9 cellular contexts compared by ENCODE assay signal in the genomic region with DNA sequence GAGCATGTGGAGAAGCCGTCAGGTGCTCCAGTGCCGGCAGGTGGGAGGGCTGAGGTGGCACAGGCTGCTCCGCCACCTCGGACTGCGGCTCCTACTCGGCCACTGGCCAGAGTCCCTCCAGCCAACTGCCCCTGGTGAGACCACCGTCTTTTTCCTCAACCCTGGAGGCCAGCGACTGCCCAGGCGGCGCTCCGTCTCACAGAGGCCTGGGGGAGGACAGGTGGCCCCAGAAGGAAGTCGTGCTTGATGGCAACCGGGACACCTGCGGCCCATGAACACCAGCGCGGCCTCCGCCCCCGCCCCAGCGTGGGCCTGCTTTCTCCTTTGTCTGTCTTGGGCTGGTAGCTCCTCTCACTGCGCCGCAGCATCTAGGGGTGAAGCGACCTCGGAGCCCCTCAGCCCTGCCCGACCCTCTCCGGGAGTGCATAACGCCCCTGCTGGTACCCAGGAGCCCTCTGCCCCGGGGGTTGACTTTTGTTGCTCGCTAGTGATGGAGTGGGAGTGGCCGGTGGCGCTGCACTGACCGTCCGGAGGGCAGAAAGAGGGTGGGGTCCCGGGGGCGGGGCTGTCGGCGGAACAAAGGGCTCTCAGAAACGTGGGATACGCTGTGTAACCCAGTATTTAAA. TPM values are rescaled to one million over a fixed set of nuclear protein-coding genes. Genes with fewer than 3 reads are reported as not detected.
DNase-seq lines count a peak whose midpoint lies in the region; ATAC-seq and TF ChIP-seq lines count a peak whose summit lies in the region.
"Had no signal": no experiment of that assay in that cellular context is flagged by ENCODE, and none has a peak within 500 bp of the region (broad histone marks: within the 10 kb centered on the region; RNA-seq: fewer than 3 reads in every experiment).

No MANE protein-coding gene starts in this region.

- H3K9me3 ChIP-seq in colonic mucosa = no peaks in the 10 kb centered on the region

- no peaks in the 10 kb centered on the region for H3K36me3 ChIP-seq in colonic mucosa

- TF ChIP-seq CTCF in MCF 10A (IDR thresholded peaks at IDR 0.05; ENCODE audit: unreplicated experiment) (no peak), nephron progenitor cell (IDR thresholded peaks at IDR 0.05) (no peak), colonic mucosa (IDR thresholded peaks at IDR 0.05) (no peak)

- CTCF ChIA-PET in activated CD4-positive, alpha-beta memory T cell treated with anti-CD3 and anti-CD28 coated beads for 36 hours (lab: Charles Lee) = no interaction called here
- CTCF ChIA-PET in activated CD4-positive, alpha-beta memory T cell treated with anti-CD3 and anti-CD28 coated beads, Interleukin-2, amount 10 ng/mL, durations not matched to agents 7 days and 5 days (lab: Charles Lee) = interaction anchor here (1.8 kb wide), 1 partner anchor 71 kb away, joined by 5 read pairs; a partner anchor contains a TSS
- CTCF ChIA-PET in MCF 10A (lab: Yijun Ruan, JAX) = no interaction called here

- H3K27ac Mint-ChIP-seq in activated CD4-positive, alpha-beta memory T cell treated with anti-CD3 and anti-CD28 coated beads for 36 hours = no peak overlapping the region
- no peak overlapping the region for H3K27ac Mint-ChIP-seq in activated CD4-positive, alpha-beta memory T cell treated with anti-CD3 and anti-CD28 coated beads, Interleukin-2, amount 10 ng/mL, durations not matched to agents 7 days and 5 days
- H3K27ac Mint-ChIP-seq in MCF 10A (ENCODE audit: low read depth, unreplicated experiment) (no peak overlapping the region), nephron progenitor cell (no peak overlapping the region)

- peaks cover 26% of the 10 kb centered on the region for H3K4me1 ChIP-seq in colonic mucosa

- H3K27ac ChIP-seq in colonic mucosa = no peak overlapping the region
- H3K27ac ChIP-seq: C4-2B had no signal

- no peak overlapping the region for H3K9ac ChIP-seq in colonic mucosa (ENCODE audit: low read depth in 2 of 2, low read length in 2 of 2)

- DNase-seq in activated CD4-positive, alpha-beta memory T cell treated with anti-CD3 and anti-CD28 coated beads for 36 hours = peak; percentile 50
- no peak for DNase-seq in activated CD4-positive, alpha-beta memory T cell treated with anti-CD3 and anti-CD28 coated beads, Interleukin-2, amount 10 ng/mL, durations not matched to agents 7 days and 5 days
- DNase-seq in NCI-H510A treated with DMSO at 0.1 percent for 48 hours (lab: John Stamatoyannopoulos, UW) (peak; percentile 75), MCF 10A (ENCODE audit: unreplicated experiment) (no peak), nephron progenitor cell (peak; percentile 80), colonic mucosa (no peak)

- peaks cover 44% of the 10 kb centered on the region for H3K4me1 Mint-ChIP-seq in activated CD4-positive, alpha-beta memory T cell treated with anti-CD3 and anti-CD28 coated beads for 36 hours (ENCODE audit: low read depth)
- peaks cover 45% of the 10 kb centered on the region for H3K4me1 Mint-ChIP-seq in activated CD4-positive, alpha-beta memory T cell treated with anti-CD3 and anti-CD28 coated beads, Interleukin-2, amount 10 ng/mL, durations not matched to agents 7 days and 5 days
- H3K4me1 Mint-ChIP-seq in MCF 10A (ENCODE audit: insufficient read depth, unreplicated experiment) (peaks cover 21% of the 10 kb centered on the region), nephron progenitor cell (peaks cover 70% of the 10 kb centered on the region)

- POLR2A ChIA-PET in activated CD4-positive, alpha-beta memory T cell treated with anti-CD3 and anti-CD28 coated beads for 36 hours (lab: Charles Lee) = no interaction called here
- POLR2A ChIA-PET in activated CD4-positive, alpha-beta memory T cell treated with anti-CD3 and anti-CD28 coated beads, Interleukin-2, amount 10 ng/mL, durations not matched to agents 7 days and 5 days (lab: Charles Lee) = no interaction called here
- POLR2A ChIA-PET in MCF 10A (lab: Yijun Ruan, JAX) = no interaction called here

- no TSS peak for BruUV-seq in MCF 10A (replicated peaks; lab: Mats Ljungman, UMichigan)

- no peaks in the 10 kb centered on the region for H3K36me3 Mint-ChIP-seq in activated CD4-positive, alpha-beta memory T cell treated with anti-CD3 and anti-CD28 coated beads for 36 hours
- no peaks in the 10 kb centered on the region for H3K36me3 Mint-ChIP-seq in activated CD4-positive, alpha-beta memory T cell treated with anti-CD3 and anti-CD28 coated beads, Interleukin-2, amount 10 ng/mL, durations not matched to agents 7 days and 5 days (ENCODE audit: low read depth)
- H3K36me3 Mint-ChIP-seq in MCF 10A (ENCODE audit: insufficient read depth, unreplicated experiment) (peaks cover 2% of the 10 kb centered on the region), nephron progenitor cell (ENCODE audit: low read depth) (peaks cover 24% of the 10 kb centered on the region)

- no peak for ATAC-seq in GM19324 (IDR thresholded peaks at IDR 0.05; ENCODE audit: low FRiP score, unreplicated experiment)
- ATAC-seq in GM18502 (IDR thresholded peaks at IDR 0.05; ENCODE audit: poor library complexity, unreplicated experiment) = no peak

- H3K27me3 Mint-ChIP-seq in activated CD4-positive, alpha-beta memory T cell treated with anti-CD3 and anti-CD28 coated beads for 36 hours = peaks cover 70% of the 10 kb centered on the region
- peaks cover 81% of the 10 kb centered on the region for H3K27me3 Mint-ChIP-seq in activated CD4-positive, alpha-beta memory T cell treated with anti-CD3 and anti-CD28 coated beads, Interleukin-2, amount 10 ng/mL, durations not matched to agents 7 days and 5 days
- peaks cover 75% of the 10 kb centered on the region for H3K27me3 Mint-ChIP-seq in MCF 10A (ENCODE audit: insufficient read depth, unreplicated experiment)
- H3K27me3 Mint-ChIP-seq in nephron progenitor cell (ENCODE audit: low read depth, poor library complexity) = peaks cover 17% of the 10 kb centered on the region

- H3K9me3 Mint-ChIP-seq in activated CD4-positive, alpha-beta memory T cell treated with anti-CD3 and anti-CD28 coated beads for 36 hours = no peaks in the 10 kb centered on the region
- no peaks in the 10 kb centered on the region for H3K9me3 Mint-ChIP-seq in activated CD4-positive, alpha-beta memory T cell treated with anti-CD3 and anti-CD28 coated beads, Interleukin-2, amount 10 ng/mL, durations not matched to agents 7 days and 5 days
- no peaks in the 10 kb centered on the region for H3K9me3 Mint-ChIP-seq in MCF 10A (ENCODE audit: unreplicated experiment)
- H3K9me3 Mint-ChIP-seq in nephron progenitor cell = no peaks in the 10 kb centered on the region

- H3K4me3 ChIP-seq in colonic mucosa = no peak overlapping the region

- intact Hi-C loops in activated CD4-positive, alpha-beta memory T cell treated with anti-CD3 and anti-CD28 coated beads for 36 hours (cut with micrococcal nuclease) = loop anchor here (2.0 kb wide), 2 partner anchors 23 to 65 kb away; no protein-coding TSS in a partner anchor
- intact Hi-C loops in MCF 10A (cut with micrococcal nuclease) (no loop called here), colonic mucosa (cut with DNase I) (no loop called here)

- peak overlapping the region; percentile 54 for H3K4me3 Mint-ChIP-seq in activated CD4-positive, alpha-beta memory T cell treated with anti-CD3 and anti-CD28 coated beads for 36 hours
- H3K4me3 Mint-ChIP-seq in activated CD4-positive, alpha-beta memory T cell treated with anti-CD3 and anti-CD28 coated beads, Interleukin-2, amount 10 ng/mL, durations not matched to agents 7 days and 5 days = no peak overlapping the region
- H3K4me3 Mint-ChIP-seq in MCF 10A (ENCODE audit: unreplicated experiment) (peak overlapping the region; percentile 35), nephron progenitor cell (peak overlapping the region; percentile 94)

- H3K27me3 ChIP-seq in colonic mucosa = peaks cover 72% of the 10 kb centered on the region

RNA-seq across cellular contexts. Expression of a gene that starts 0.7 kb away (rescaled TPM):
- total RNA-seq in activated CD4-positive, alpha-beta memory T cell treated with anti-CD3 and anti-CD28 coated beads for 36 hours = under 1 TPM in 1 of 2 experiments, not detected in 1; 0.29 TPM
- total RNA-seq in activated CD4-positive, alpha-beta memory T cell treated with anti-CD3 and anti-CD28 coated beads, Interleukin-2, amount 10 ng/mL, durations not matched to agents 7 days and 5 days = not detected
- 0.47 and 0.54 TPM in 2 replicates for total RNA-seq in MCF 10A (2022)
- total RNA-seq in colonic mucosa = 1 to 10 TPM; 2.3 to 5.8 TPM

RNA-seq across cellular contexts. Expression of a gene that starts 30.6 kb away (rescaled TPM):
- 10 to 100 TPM; 24.2 to 25.2 TPM for total RNA-seq in activated CD4-positive, alpha-beta memory T cell treated with anti-CD3 and anti-CD28 coated beads for 36 hours
- 10 to 100 TPM; 19.8 to 21.4 TPM for total RNA-seq in activated CD4-positive, alpha-beta memory T cell treated with anti-CD3 and anti-CD28 coated beads, Interleukin-2, amount 10 ng/mL, durations not matched to agents 7 days and 5 days
- 27.9 and 40.0 TPM in 2 replicates for total RNA-seq in MCF 10A (2022)
- 10 to 100 TPM; 10.0 to 21.6 TPM for total RNA-seq in colonic mucosa

Comparison
In these comparisons a context has a peak if more than half of its experiments do, and no peak if none do; other contexts are left out.
1. DNase-seq: peak in activated CD4-positive, alpha-beta memory T cell treated with anti-CD3 and anti-CD28 coated beads for 36 hours (single experiment), NCI-H510A treated with DMSO at 0.1 percent for 48 hours (single experiment) and nephron progenitor cell (single experiment); none in activated CD4-positive, alpha-beta memory T cell treated with anti-CD3 and anti-CD28 coated beads, Interleukin-2, amount 10 ng/mL, durations not matched to agents 7 days and 5 days (single experiment), MCF 10A (single experiment) and colonic mucosa (single experiment).